8 cellular contexts compared by ENCODE assay signal in genomic region chr12:31658743-31659086, GRCh38. TPM values are rescaled to one million over a fixed set of nuclear protein-coding genes. Genes with fewer than 3 reads are reported as not detected.
DNase-seq lines count a peak whose midpoint lies in the region; ATAC-seq and TF ChIP-seq lines count a peak whose summit lies in the region.

No MANE protein-coding gene starts in this region.

- peaks cover 1% of the 10 kb centered on the region; the same call in 1 of the 2 replicates for H3K36me3 ChIP-seq in BJ (ENCODE audit: control insufficient read depth, insufficient read depth, low read length)
- peaks cover 7% of the 10 kb centered on the region for H3K36me3 ChIP-seq in adipocyte (ENCODE audit: control insufficient read depth, insufficient read depth, low read length, severe bottlenecking)
- H3K36me3 ChIP-seq in upper lobe of left lung = peaks cover 0 to 9% (median 0%) of the 10 kb centered on the region in 4 donors

- CTCF ChIA-PET in BJ (lab: Yijun Ruan, JAX) = interaction anchor here (1.2 kb wide), 1 partner anchor 402 kb away, joined by 3 read pairs; no protein-coding TSS in a partner anchor

- H3K4me1 ChIP-seq in adipocyte (ENCODE audit: control insufficient read depth, insufficient read depth, low read length) (peaks cover 6% of the 10 kb centered on the region), upper lobe of left lung (peaks cover 0 to 6% (median 3%) of the 10 kb centered on the region in 4 donors)

- H3K4me3 ChIP-seq in BJ (ENCODE audit: low read depth, low read length) (peak overlapping the region; percentile 72), adipocyte (ENCODE audit: low read length) (peak overlapping the region; percentile 98), upper lobe of left lung (peak overlapping the region in 3 of 4 donors; percentile 56 to 64 (median 64))

- no peak for DNase-seq in BJ (ENCODE audit: low read depth)
- DNase-seq in adipocyte (ENCODE audit: low read depth) = no peak
- no peak for DNase-seq in upper lobe of left lung
- DNase-seq in stimulated activated CD4-positive, alpha-beta T cell treated with anti-CD3 and anti-CD28 coated beads, Interleukin-2, amount 100 ng/mL, for 24 hours = no peak
- no peak for DNase-seq in NCI-H524 (lab: John Stamatoyannopoulos, UW)
- no peak for DNase-seq in NCI-H2227 treated with DMSO at 0.1 percent for 48 hours (lab: John Stamatoyannopoulos, UW)

- peak overlapping the region; percentile 97 for H3K9ac ChIP-seq in adipocyte (ENCODE audit: low read length)

- H3K9me3 ChIP-seq in adipocyte (ENCODE audit: control insufficient read depth, low read length) (no peaks in the 10 kb centered on the region), upper lobe of left lung (no peaks in the 10 kb centered on the region)

- WGBS in upper lobe of left lung, 2 donors = 6 to 9% methylated on average over 6 of the region's 6 CpGs

- TF ChIP-seq CTCF in BJ (IDR thresholded peaks at IDR 0.05; ENCODE audit: insufficient read depth, low read depth, low read length) (no peak), upper lobe of left lung (IDR thresholded peaks at IDR 0.05) (no peak)

- H3K27ac ChIP-seq in layer of hippocampus (ENCODE audit: low read depth, low read length) (peak overlapping the region; percentile 97), upper lobe of left lung (peak overlapping the region; percentile 92 to 95 (median 94))

- TF ChIP-seq POLR2A in upper lobe of left lung (IDR thresholded peaks at IDR 0.05) = no peak

- POLR2A ChIA-PET in BJ (lab: Charles Lee) = interaction anchor here (0.5 kb wide), 1 partner anchor 799 kb away, joined by 3 read pairs; no protein-coding TSS in a partner anchor

- H3K27me3 ChIP-seq in BJ (ENCODE audit: control insufficient read depth, insufficient read depth, low read length) = no peaks in the 10 kb centered on the region
- H3K27me3 ChIP-seq in adipocyte (replicated peaks; ENCODE audit: control insufficient read depth, insufficient read depth, low read length) = no peaks in the 10 kb centered on the region
- no peaks in the 10 kb centered on the region for H3K27me3 ChIP-seq in layer of hippocampus (ENCODE audit: control insufficient read depth, insufficient read depth, low read length)
- H3K27me3 ChIP-seq in upper lobe of left lung = no peaks in the 10 kb centered on the region

- TF ChIP-seq EP300 in upper lobe of left lung (IDR thresholded peaks at IDR 0.05) = no peak

- ATAC-seq in HG02642 (IDR thresholded peaks at IDR 0.05; ENCODE audit: poor library complexity, unreplicated experiment) (peak; percentile 2), upper lobe of left lung (ENCODE audit: low FRiP score in 2 of 2) (peak in 1 of 2 donors; percentile 7)

RNA-seq across cellular contexts. Expression of gene ETFBKMT, which starts 0.8 kb away (rescaled TPM):
- polyA plus RNA-seq in BJ (2011; rRNA removed) = 0.94 and 1.5 TPM in 2 replicates
- 1.9 TPM in 2 replicates for polyA minus RNA-seq in BJ (2011; rRNA and poly(A)+ RNA removed)
- 1 to 10 TPM; 2.1 to 7.3 (median 4.3) TPM for total RNA-seq in upper lobe of left lung
